8 cellular contexts compared by ENCODE assay signal in genomic region chr16:89815639-89816348, GRCh38.
DNase-seq lines count a peak whose midpoint lies in the region; ATAC-seq and TF ChIP-seq lines count a peak whose summit lies in the region.

No MANE protein-coding gene starts in this region.

- no peaks in the 10 kb centered on the region for H3K27me3 ChIP-seq in SU-DHL-6 (ENCODE audit: low read length)

- H3K9me3 ChIP-seq in SU-DHL-6 (ENCODE audit: insufficient read depth, low read length), result no peaks in the 10 kb centered on the region

- H3K9ac ChIP-seq in SU-DHL-6 (ENCODE audit: low read length), result peak overlapping the region; percentile 88

- ATAC-seq in GM18868 (IDR thresholded peaks at IDR 0.05; ENCODE audit: unreplicated experiment) (peak; percentile 24), HG03135 (IDR thresholded peaks at IDR 0.05; ENCODE audit: unreplicated experiment) (peak; percentile 29)

- H3K27ac ChIP-seq in SU-DHL-6 (ENCODE audit: low read depth, low read length), result peak overlapping the region; percentile 77

- peaks cover 4% of the 10 kb centered on the region; the same call in 1 of the 2 replicates for H4K20me1 ChIP-seq in SU-DHL-6 (ENCODE audit: low read depth, low read length)

- peaks cover 30% of the 10 kb centered on the region for H3K79me2 ChIP-seq in SU-DHL-6 (ENCODE audit: insufficient read depth, low read length)

- peak overlapping the region; percentile 16 for H2AFZ ChIP-seq in SU-DHL-6 (ENCODE audit: low read depth, low read length, severe bottlenecking)

- TF ChIP-seq CTCF in SU-DHL-6 (IDR thresholded peaks at IDR 0.05; ENCODE audit: insufficient read depth, low read length, poor library complexity, severe bottlenecking), result no peak
- TF ChIP-seq CTCF in fibroblast of pulmonary artery (IDR thresholded peaks at IDR 0.05; ENCODE audit: low read length, missing control alignments), result no peak

- H3K36me3 ChIP-seq in SU-DHL-6 (ENCODE audit: low read length), result peaks cover 8% of the 10 kb centered on the region

- H3K4me3 ChIP-seq in SU-DHL-6 (ENCODE audit: insufficient read depth, low read length, poor library complexity, severe bottlenecking) (peak overlapping the region; percentile 93), fibroblast of pulmonary artery (replicated peaks; ENCODE audit: low read depth, low read length) (peak overlapping the region; percentile 72), skeletal muscle cell (ENCODE audit: low read depth, low read length) (peak overlapping the region; percentile 66)

- H3K4me2 ChIP-seq in SU-DHL-6 (ENCODE audit: low read depth, low read length, poor library complexity, severe bottlenecking), result peak overlapping the region; percentile 68

- peaks cover 29% of the 10 kb centered on the region for H3F3A ChIP-seq in SU-DHL-6 (ENCODE audit: insufficient read depth)

- peak; percentile 25 to 34 for DNase-seq in AML-193 (lab: John Stamatoyannopoulos, UW)
- no peak for DNase-seq in fibroblast of pulmonary artery (ENCODE audit: low read depth)
- DNase-seq in skeletal muscle cell (ENCODE audit: low read depth), result no peak
- no peak for DNase-seq in stimulated activated CD4-positive, alpha-beta T cell treated with anti-CD3 and anti-CD28 coated beads, Interleukin-12 subunit alpha, Interleukin-12 subunit beta, amount 100 ng/mL, for 4 hours
- DNase-seq in KG1 (lab: John Stamatoyannopoulos, UW), result no peak

- H3K9me2 ChIP-seq in SU-DHL-6 (replicated peaks; ENCODE audit: insufficient read depth, low read length), result no peaks in the 10 kb centered on the region

Comparison
In these comparisons a context has a peak if more than half of its experiments do, and no peak if none do; other contexts are left out.
1. DNase-seq: peak in AML-193 (2 of 2); none in fibroblast of pulmonary artery (single experiment), skeletal muscle cell (single experiment), stimulated activated CD4-positive, alpha-beta T cell treated with anti-CD3 and anti-CD28 coated beads, Interleukin-12 subunit alpha, Interleukin-12 subunit beta, amount 100 ng/mL, for 4 hours (single experiment) and KG1 (single experiment).
2. Peak in every context shown above with its lines, with median percentiles within 50 percentile points of each other: H3K4me3 ChIP-seq.